In genomic region chr5:39219433-39219832, GRCh38 we compare ENCODE assay signal across 10 cellular contexts. TPM values are rescaled to one million over a fixed set of nuclear protein-coding genes. Genes with fewer than 3 reads are reported as not detected.
A peak's percentile ranks its signal among the peaks of the same experiment; 100 is the strongest.
DNase-seq lines count a peak whose midpoint lies in the region; ATAC-seq and TF ChIP-seq lines count a peak whose summit lies in the region.
"Had no signal": no experiment of that assay in that cellular context is flagged by ENCODE, and none has a peak within 500 bp of the region (broad histone marks: within the 10 kb centered on the region; RNA-seq: fewer than 3 reads in every experiment).

FYB1 (minus strand) TSS chr5:39219563; CDS start chr5:39202960, 16,603 bp downstream.

- TF ChIP-seq CTCF in thoracic aorta (IDR thresholded peaks at IDR 0.05) (no peak), testis (IDR thresholded peaks at IDR 0.05) (no peak)

- H3K27me3 ChIP-seq in thoracic aorta (replicated peaks; ENCODE audit: insufficient read depth), result no peaks in the 10 kb centered on the region
- no peaks in the 10 kb centered on the region for H3K27me3 ChIP-seq in testis

- no peaks in the 10 kb centered on the region for H3K27me3 Mint-ChIP-seq in activated T-helper 2 cell treated with anti-CD3 and anti-CD28 coated beads, Interferon-gamma antibody, Interleukin-2, Interleukin-4, amounts not matched to agents 10 μg/mL and 5 μg/mL and 100 μg/mL, durations not matched to agents 14 hours and 24 hours and 36 hours (ENCODE audit: low read depth)

- H3K27ac ChIP-seq in thoracic aorta, result peak within 1 kb of the TSS in 1 of 2 donors; percentile 19
- H3K27ac ChIP-seq in testis, result peak within 1 kb of the TSS in 1 of 2 donors; percentile 45
- H3K27ac ChIP-seq: 22Rv1 had no signal

- H3K9me3 Mint-ChIP-seq in activated T-helper 2 cell treated with anti-CD3 and anti-CD28 coated beads, Interferon-gamma antibody, Interleukin-2, Interleukin-4, amounts not matched to agents 10 μg/mL and 5 μg/mL and 100 μg/mL, durations not matched to agents 14 hours and 24 hours and 36 hours, result no peaks in the 10 kb centered on the region

- H3K36me3 ChIP-seq in thoracic aorta (no peaks in the 10 kb centered on the region), testis (ENCODE audit: low read depth, missing control alignments) (no peaks in the 10 kb centered on the region)

- no peak within 1 kb of the TSS for H3K4me3 Mint-ChIP-seq in activated T-helper 2 cell treated with anti-CD3 and anti-CD28 coated beads, Interferon-gamma antibody, Interleukin-2, Interleukin-4, amounts not matched to agents 10 μg/mL and 5 μg/mL and 100 μg/mL, durations not matched to agents 14 hours and 24 hours and 36 hours (ENCODE audit: low read depth)

- peaks cover 0 to 5% of the 10 kb centered on the region in 2 donors for H3K4me1 ChIP-seq in thoracic aorta (ENCODE audit: control insufficient read depth in 1 of 2, low read depth in 2 of 2)
- no peaks in the 10 kb centered on the region for H3K4me1 ChIP-seq in testis

- no peak within 1 kb of the TSS for H3K27ac Mint-ChIP-seq in activated T-helper 2 cell treated with anti-CD3 and anti-CD28 coated beads, Interferon-gamma antibody, Interleukin-2, Interleukin-4, amounts not matched to agents 10 μg/mL and 5 μg/mL and 100 μg/mL, durations not matched to agents 14 hours and 24 hours and 36 hours

- no peaks in the 10 kb centered on the region for H3K9me3 ChIP-seq in thoracic aorta
- no peaks in the 10 kb centered on the region for H3K9me3 ChIP-seq in testis

- H3K4me1 Mint-ChIP-seq in activated T-helper 2 cell treated with anti-CD3 and anti-CD28 coated beads, Interferon-gamma antibody, Interleukin-2, Interleukin-4, amounts not matched to agents 10 μg/mL and 5 μg/mL and 100 μg/mL, durations not matched to agents 14 hours and 24 hours and 36 hours (ENCODE audit: low read depth), result peaks cover 34% of the 10 kb centered on the region

- intact Hi-C loops in T-helper 1 cell treated with Interleukin-12 subunit alpha and Interleukin-12 subunit beta and Interleukin-4 antibody, amounts not matched to agents 30 ng/mL and 1 ng/mL, for 36 hours (cut with micrococcal nuclease), result loop anchor here (5.0 to 10.0 kb wide), 4 partner anchors 227 to 1845 kb away; partner anchors contain the start of genes NUP155, RPL37 and WDR70
- intact Hi-C loops in activated T-helper 2 cell treated with anti-CD3 and anti-CD28 coated beads, Interferon-gamma antibody, Interleukin-2, Interleukin-4, amounts not matched to agents 10 μg/mL and 5 μg/mL and 100 μg/mL, durations not matched to agents 14 hours and 24 hours and 36 hours (cut with micrococcal nuclease), result loop anchor here (5.0 to 10.0 kb wide), 2 partner anchors 328 to 1185 kb away; no protein-coding TSS in a partner anchor
- intact Hi-C loops in testis (cut with DNase I; ENCODE audit: low total_unique reads), result loop anchor here (10.0 kb wide), 1 partner anchor 355 kb away; no protein-coding TSS in a partner anchor

- H3K4me3 ChIP-seq in thoracic aorta, result peak within 1 kb of the TSS; percentile 50
- H3K4me3 ChIP-seq in testis, result no peak within 1 kb of the TSS

- H3K36me3 Mint-ChIP-seq in activated T-helper 2 cell treated with anti-CD3 and anti-CD28 coated beads, Interferon-gamma antibody, Interleukin-2, Interleukin-4, amounts not matched to agents 10 μg/mL and 5 μg/mL and 100 μg/mL, durations not matched to agents 14 hours and 24 hours and 36 hours (ENCODE audit: low read depth), result no peaks in the 10 kb centered on the region

- 52 to 65% methylated on average over 4 of the region's 4 CpGs for WGBS in testis, 2 donors

- TF ChIP-seq POLR2A in testis (IDR thresholded peaks at IDR 0.05), result no peak

- DNase-seq in T-helper 1 cell (no peak), islet precursor cell (peak; percentile 84), thoracic aorta (ENCODE audit: low spot score) (no peak), testis (no peak)
- DNase-seq in activated T-helper 2 cell treated with anti-CD3 and anti-CD28 coated beads, Interferon-gamma antibody, Interleukin-2, Interleukin-4, amounts not matched to agents 10 μg/mL and 5 μg/mL and 100 μg/mL, durations not matched to agents 14 hours and 24 hours and 36 hours (ENCODE audit: low spot score), result no peak
- no peak for DNase-seq in activated effector memory CD4-positive, alpha-beta T cell treated with Interleukin-2 at 50 U/mL for 16 hours

- no peak for ATAC-seq in thoracic aorta (ENCODE audit: insufficient number of reproducible peaks, low FRiP score, low read depth)
- no peak for ATAC-seq in HG03135 (IDR thresholded peaks at IDR 0.05; ENCODE audit: unreplicated experiment)

RNA-seq across cellular contexts. Expression of gene FYB1, which starts in this region (rescaled TPM):
- total RNA-seq in T-helper 1 cell treated with Interleukin-12 subunit alpha and Interleukin-12 subunit beta and Interleukin-4 antibody, amounts not matched to agents 30 ng/mL and 1 ng/mL, for 36 hours, result 237 and 262 TPM in 2 replicates
- total RNA-seq in activated T-helper 2 cell treated with anti-CD3 and anti-CD28 coated beads, Interferon-gamma antibody, Interleukin-2, Interleukin-4, amounts not matched to agents 10 μg/mL and 5 μg/mL and 100 μg/mL, durations not matched to agents 14 hours and 24 hours and 36 hours, result 66.4 and 70.7 TPM in 2 replicates
- total RNA-seq in thoracic aorta, result 10 to 100 TPM; 12.9 to 29.8 TPM
- 1 to 10 TPM; 2.5 to 8.6 TPM for total RNA-seq in testis
- polyA plus RNA-seq in testis (ENCODE audit: insufficient read depth, low read depth, low replicate concordance), result 6.0 TPM
- total RNA-seq: H1 had no signal
- polyA plus RNA-seq: H1 had no signal
